In the genomic region with DNA sequence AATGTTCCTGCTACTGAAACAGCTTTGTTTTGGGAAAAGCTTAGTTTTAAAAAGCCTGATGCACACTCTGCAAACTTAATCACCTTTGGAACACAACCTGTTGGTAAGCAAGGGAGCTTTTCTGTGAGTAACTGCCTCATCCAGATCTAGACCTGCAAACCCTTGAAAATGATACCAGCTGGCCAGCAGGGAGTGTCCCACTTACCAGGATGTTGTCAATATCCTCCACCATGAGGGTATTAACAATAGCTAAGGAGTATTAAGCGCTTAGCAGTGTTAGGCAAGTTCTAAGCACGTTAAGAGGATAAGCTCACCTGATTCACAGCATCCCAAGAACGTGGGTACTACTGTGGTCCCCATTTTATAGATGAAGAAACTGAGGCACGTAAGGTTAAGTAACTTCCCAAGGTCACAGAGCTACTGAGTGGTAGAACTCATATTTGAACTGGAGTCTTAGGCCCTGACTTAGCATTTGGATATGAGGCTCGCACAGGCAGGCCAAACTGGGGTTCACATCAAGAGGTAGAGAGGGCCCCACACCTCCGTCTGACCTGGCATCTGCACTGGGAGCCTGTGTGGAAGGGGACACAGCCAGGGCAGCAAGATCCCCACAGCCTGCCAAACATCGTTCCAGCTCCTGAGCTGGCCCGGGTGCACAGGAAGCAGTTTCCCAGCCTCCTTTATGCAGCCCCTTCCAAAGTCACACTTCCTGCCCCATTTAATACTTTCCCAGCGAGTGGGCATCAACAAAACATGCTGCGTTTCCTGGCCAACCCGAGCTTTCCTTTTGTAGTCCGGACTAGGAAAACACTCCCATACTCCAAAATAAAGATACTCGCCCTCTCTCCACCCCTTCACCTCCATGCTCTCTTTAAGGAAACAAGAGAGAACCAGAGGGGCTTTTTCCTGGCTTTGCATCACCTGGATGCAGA, we compare ENCODE assay signal across 12 cellular contexts. TPM values are rescaled to one million over a fixed set of nuclear protein-coding genes. Genes with fewer than 3 reads are reported as not detected.
A peak's percentile ranks its signal among the peaks of the same experiment; 100 is the strongest.
DNase-seq lines count a peak whose midpoint lies in the region; ATAC-seq and TF ChIP-seq lines count a peak whose summit lies in the region.
"Had no signal": no experiment of that assay in that cellular context is flagged by ENCODE, and none has a peak within 500 bp of the region (broad histone marks: within the 10 kb centered on the region; RNA-seq: fewer than 3 reads in every experiment).

No MANE protein-coding gene starts in this region.

- peaks cover 33% of the 10 kb centered on the region for H3K36me3 Mint-ChIP-seq in activated B cell treated with CpG ODN at 0.5 μM for 24 hours (ENCODE audit: low read depth)

- no peak for ATAC-seq in activated B cell treated with CpG ODN at 0.5 μM for 24 hours (ENCODE audit: low read depth)
- ATAC-seq in right cardiac atrium: peak; percentile 67 to 77

- no peaks in the 10 kb centered on the region for H3K36me3 ChIP-seq in skeletal muscle satellite cell (ENCODE audit: insufficient read depth, low read length)
- H3K36me3 ChIP-seq in adrenal gland (replicated peaks in 1 of 2): no peaks in the 10 kb centered on the region

- WGBS in right cardiac atrium: 45% methylated on average over 13 of the region's 13 CpGs
- 68 to 72% (median 71%) methylated on average over 12 to 13 of the region's 13 CpGs for whole genome bisulfite sequencing in adrenal gland, 4 donors

- H3K27ac ChIP-seq in right cardiac atrium (ENCODE audit: low read length) (peak overlapping the region; percentile 6), adrenal gland (peak overlapping the region in 1 of 5 donors; percentile 30)
- H3K27ac ChIP-seq: epithelial cell of prostate had no signal

- CTCF ChIA-PET in activated B cell treated with CpG ODN at 0.5 μM for 24 hours (lab: Charles Lee): no interaction called here
- CTCF ChIA-PET in HEK293T (lab: Yijun Ruan, JAX): no interaction called here

- DNase-seq in NCI-H2029 (lab: John Stamatoyannopoulos, UW) (peak; percentile 19), NCI-H2029 treated with DMSO at 0.1 percent for 48 hours (lab: John Stamatoyannopoulos, UW) (no peak), activated B cell treated with CpG ODN at 0.5 μM for 24 hours (no peak), right cardiac atrium (peak in 2 of 3 donors; percentile 56 to 69), HEK293T (ENCODE audit: extremely low spot score) (no peak), adrenal gland (no peak), SIG-M5 (lab: John Stamatoyannopoulos, UW) (no peak)
- DNase-seq: activated CD8-positive, alpha-beta memory T cell treated with anti-CD3 and anti-CD28 coated beads, Interleukin-2, amount 50 U/mL, for 48 hours; NCI-H1436 treated with DMSO at 0.1 percent for 48 hours; SHP77 treated with DMSO at 0.1 percent for 48 hours had no signal

- peak overlapping the region; percentile 50 for H3K27ac Mint-ChIP-seq in activated B cell treated with CpG ODN at 0.5 μM for 24 hours

- H3K27me3 Mint-ChIP-seq in activated B cell treated with CpG ODN at 0.5 μM for 24 hours: no peaks in the 10 kb centered on the region

- H3K27me3 ChIP-seq in right cardiac atrium (ENCODE audit: control insufficient read depth, insufficient read depth): no peaks in the 10 kb centered on the region
- no peaks in the 10 kb centered on the region for H3K27me3 ChIP-seq in skeletal muscle satellite cell (ENCODE audit: control insufficient read depth, insufficient read depth, low read length)
- H3K27me3 ChIP-seq in adrenal gland: no peaks in the 10 kb centered on the region

- no peak overlapping the region for H3K4me3 ChIP-seq in right cardiac atrium (ENCODE audit: low read length)
- H3K4me3 ChIP-seq in skeletal muscle satellite cell (ENCODE audit: low read length): no peak overlapping the region
- no peak overlapping the region for H3K4me3 ChIP-seq in adrenal gland

- intact Hi-C loops in activated B cell treated with CpG ODN at 0.5 μM for 24 hours (cut with micrococcal nuclease): no loop called here
- intact Hi-C loops in right cardiac atrium (cut with DNase I): no loop called here
- intact Hi-C loops in adrenal gland (cut with DNase I): no loop called here

- POLR2A ChIA-PET in activated B cell treated with CpG ODN at 0.5 μM for 24 hours (lab: Charles Lee) (no interaction called here), HEK293T (lab: Yijun Ruan, JAX) (no interaction called here)

- H3K4me3 Mint-ChIP-seq in activated B cell treated with CpG ODN at 0.5 μM for 24 hours: no peak overlapping the region

- H3K9me3 ChIP-seq in right cardiac atrium (ENCODE audit: control insufficient read depth, low read length) (no peaks in the 10 kb centered on the region), skeletal muscle satellite cell (replicated peaks; ENCODE audit: low read length) (no peaks in the 10 kb centered on the region), adrenal gland (replicated peaks in 1 of 3) (no peaks in the 10 kb centered on the region)

- peaks cover 93% of the 10 kb centered on the region for H3K4me1 Mint-ChIP-seq in activated B cell treated with CpG ODN at 0.5 μM for 24 hours

- H3K4me1 ChIP-seq in right cardiac atrium (ENCODE audit: control insufficient read depth, insufficient read depth, low read length): peaks cover 24% of the 10 kb centered on the region
- H3K4me1 ChIP-seq in skeletal muscle satellite cell (ENCODE audit: control insufficient read depth, insufficient read depth, low read length): peaks cover 8% of the 10 kb centered on the region
- H3K4me1 ChIP-seq in adrenal gland (replicated peaks in 1 of 2): peaks cover 28 to 74% of the 10 kb centered on the region in 2 donors

- no peak for TF ChIP-seq CTCF in activated B cell treated with CpG ODN at 0.5 μM for 24 hours (IDR thresholded peaks at IDR 0.05)
- no peak for TF ChIP-seq CTCF in adrenal gland (IDR thresholded peaks at IDR 0.05)

- no peaks in the 10 kb centered on the region for H3K9me3 Mint-ChIP-seq in activated B cell treated with CpG ODN at 0.5 μM for 24 hours

- H3K4me2 ChIP-seq in skeletal muscle satellite cell (ENCODE audit: low read length): peak overlapping the region; percentile 22

- no peak for TF ChIP-seq POLR2A in adrenal gland (IDR thresholded peaks at IDR 0.05)

- peak overlapping the region; percentile 28 for H3K9ac ChIP-seq in skeletal muscle satellite cell (ENCODE audit: low read depth, low read length)

TF ChIP-seq in HEK293T, 16 proteins besides CTCF, POLR2A, EP300 and RAD21:
- TF ChIP-seq SUZ12 (IDR thresholded peaks at IDR 0.05) (no peak), TARDBP (IDR thresholded peaks at IDR 0.05) (no peak), L3MBTL2 (conservative IDR thresholded peaks at IDR 0.05) (no peak), FOXM1 (IDR thresholded peaks at IDR 0.05; ENCODE audit: borderline replicate concordance) (no peak), LEF1 (IDR thresholded peaks at IDR 0.05; ENCODE audit: borderline replicate concordance) (no peak), NFRKB (IDR thresholded peaks at IDR 0.05) (no peak), FOXA1 (IDR thresholded peaks at IDR 0.05) (no peak), ARNT (IDR thresholded peaks at IDR 0.05) (no peak), HDGF (IDR thresholded peaks at IDR 0.05; ENCODE audit: borderline replicate concordance) (no peak), FOXK2 (IDR thresholded peaks at IDR 0.05) (no peak), ZNF384 (IDR thresholded peaks at IDR 0.05) (no peak), BHLHE40 (IDR thresholded peaks at IDR 0.05; ENCODE audit: borderline replicate concordance) (no peak), ELF4 (IDR thresholded peaks at IDR 0.05) (no peak), CTBP1 (IDR thresholded peaks at IDR 0.05; ENCODE audit: borderline replicate concordance) (no peak), SP1 (IDR thresholded peaks at IDR 0.05) (no peak)
- TF ChIP-seq, protein P1, sequence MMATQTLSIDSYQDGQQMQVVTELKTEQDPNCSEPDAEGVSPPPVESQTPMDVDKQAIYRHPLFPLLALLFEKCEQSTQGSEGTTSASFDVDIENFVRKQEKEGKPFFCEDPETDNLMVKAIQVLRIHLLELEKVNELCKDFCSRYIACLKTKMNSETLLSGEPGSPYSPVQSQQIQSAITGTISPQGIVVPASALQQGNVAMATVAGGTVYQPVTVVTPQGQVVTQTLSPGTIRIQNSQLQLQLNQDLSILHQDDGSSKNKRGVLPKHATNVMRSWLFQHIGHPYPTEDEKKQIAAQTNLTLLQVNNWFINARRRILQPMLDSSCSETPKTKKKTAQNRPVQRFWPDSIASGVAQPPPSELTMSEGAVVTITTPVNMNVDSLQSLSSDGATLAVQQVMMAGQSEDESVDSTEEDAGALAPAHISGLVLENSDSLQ (IDR thresholded peaks at IDR 0.05): no peak

RNA-seq across cellular contexts. Expression of a gene that starts 32.6 kb away (rescaled TPM):
- total RNA-seq in activated B cell treated with CpG ODN at 0.5 μM for 24 hours: 65.5 and 66.2 TPM in 2 replicates
- total RNA-seq in right cardiac atrium: 10 to 100 TPM; 19.6 to 39.3 (median 28.4) TPM
- polyA plus RNA-seq in right cardiac atrium: 16.8 TPM
- total RNA-seq in skeletal muscle satellite cell (2012; rRNA removed): 21.3 and 31.7 TPM in 2 replicates
- total RNA-seq in adrenal gland: 10 to 100 TPM; 35.4 to 93.1 (median 58.3) TPM
- 10 to 100 TPM; 19.0 to 69.7 (median 20.0) TPM for polyA plus RNA-seq in adrenal gland

Comparison
In these comparisons a context has a peak if more than half of its experiments do, and no peak if none do; other contexts are left out.
1. DNase-seq: peak in NCI-H2029 (single experiment) and right cardiac atrium (2 of 3); none in NCI-H2029 treated with DMSO at 0.1 percent for 48 hours (single experiment), activated B cell treated with CpG ODN at 0.5 μM for 24 hours (single experiment), HEK293T (single experiment), adrenal gland (0 of 7) and SIG-M5 (single experiment).